ENCODE assay signal across 10 cellular contexts in genomic region chr9:136011703-136012496, GRCh38. TPM values are rescaled to one million over a fixed set of nuclear protein-coding genes. Genes with fewer than 3 reads are reported as not detected.
A peak's percentile ranks its signal among the peaks of the same experiment; 100 is the strongest.
DNase-seq lines count a peak whose midpoint lies in the region; ATAC-seq and TF ChIP-seq lines count a peak whose summit lies in the region.
"Had no signal": no experiment of that assay in that cellular context is flagged by ENCODE, and none has a peak within 500 bp of the region (broad histone marks: within the 10 kb centered on the region; RNA-seq: fewer than 3 reads in every experiment).

No MANE protein-coding gene starts in this region.

- H4K20me1 ChIP-seq in smooth muscle cell (ENCODE audit: low read depth), result peaks cover 41% of the 10 kb centered on the region

- DNase-seq in left lung (peak; percentile 67 to 79), smooth muscle cell (lab: John Stamatoyannopoulos, UW; ENCODE audit: unreplicated experiment) (peak; percentile 27), GM10248 (ENCODE audit: extremely low spot score) (no peak), LoVo (ENCODE audit: low spot score) (no peak)
- DNase-seq in activated T-cell treated with anti-CD3 and anti-CD28 coated beads, Interleukin-2, amount 50 U/mL, for 48 hours, result no peak
- DNase-seq: NCI-H1092 treated with DMSO at 0.1 percent for 48 hours; stimulated activated CD4-positive, alpha-beta T cell treated with anti-CD3 and anti-CD28 coated beads, Interleukin-4, amount 100 ng/mL, for 24 hours had no signal

- CTCF ChIA-PET in GM10248 (lab: Yijun Ruan, JAX), result interaction anchor here (1.0 kb wide), 1 partner anchor 45 kb away, joined by 3 read pairs; no protein-coding TSS in a partner anchor

- H3K27ac ChIP-seq in HUES6 (ENCODE audit: low read depth, low read length) (0 out of 2 replicates have a peak overlapping the region, but pooled peaks have one; percentile 14), cingulate gyrus (ENCODE audit: low read depth, low read length) (peak overlapping the region; percentile 79), left lung (peak overlapping the region; percentile 68 to 80), smooth muscle cell (ENCODE audit: low read depth) (no peak overlapping the region)

- H3K36me3 ChIP-seq in HUES6 (ENCODE audit: control insufficient read depth, insufficient read depth, low read length), result no peaks in the 10 kb centered on the region
- peaks cover 0 to 70% of the 10 kb centered on the region in 2 donors for H3K36me3 ChIP-seq in left lung
- no peaks in the 10 kb centered on the region for H3K36me3 ChIP-seq in smooth muscle cell (ENCODE audit: low read depth)

- H3F3A ChIP-seq in smooth muscle cell (ENCODE audit: low read depth), result no peaks in the 10 kb centered on the region

- peaks cover 5% of the 10 kb centered on the region for H3K79me2 ChIP-seq in smooth muscle cell (ENCODE audit: low read depth)

- H3K27me3 ChIP-seq in HUES6 (ENCODE audit: control insufficient read depth, insufficient read depth, low read length) (no peaks in the 10 kb centered on the region), left lung (no peaks in the 10 kb centered on the region), smooth muscle cell (ENCODE audit: low read depth) (no peaks in the 10 kb centered on the region)

- H3K9ac ChIP-seq in HUES6 (ENCODE audit: low read length) (no peak overlapping the region), smooth muscle cell (ENCODE audit: low read depth) (no peak overlapping the region)

- POLR2A ChIA-PET in GM10248 (lab: Yijun Ruan, JAX), result no interaction called here

- ATAC-seq in left lung (peak; percentile 30), GM19455 (IDR thresholded peaks at IDR 0.05; ENCODE audit: unreplicated experiment) (no peak)

- intact Hi-C loops in left lung (cut with DNase I), result no loop called here

- TF ChIP-seq CTCF in left lung (IDR thresholded peaks at IDR 0.05), result no peak
- no peak for TF ChIP-seq CTCF in smooth muscle cell (IDR thresholded peaks at IDR 0.05; ENCODE audit: borderline replicate concordance, insufficient read depth, poor library complexity, severe bottlenecking)
- no peak for TF ChIP-seq CTCF in GM10248 (IDR thresholded peaks at IDR 0.05; ENCODE audit: control extremely low read depth, extremely low read depth, low read depth, missing control alignments)

- H3K4me1 ChIP-seq in HUES6 (ENCODE audit: control insufficient read depth, insufficient read depth, low read length) (peaks cover 54% of the 10 kb centered on the region), left lung (peaks cover 0 to 55% of the 10 kb centered on the region in 2 donors), smooth muscle cell (ENCODE audit: low read depth) (peaks cover 14% of the 10 kb centered on the region)

- H3K4me3 ChIP-seq in HUES6 (ENCODE audit: low read depth, low read length), result no peak overlapping the region
- peak overlapping the region in 1 of 2 donors; percentile 18 for H3K4me3 ChIP-seq in left lung
- H3K4me3 ChIP-seq in smooth muscle cell, result no peak overlapping the region

- no peak overlapping the region for H2AFZ ChIP-seq in smooth muscle cell (ENCODE audit: low read depth)

- H3K9me3 ChIP-seq in HUES6 (ENCODE audit: control insufficient read depth, insufficient read depth, low read depth, low read length) (no peaks in the 10 kb centered on the region), left lung (no peaks in the 10 kb centered on the region), smooth muscle cell (replicated peaks; ENCODE audit: low read depth) (no peaks in the 10 kb centered on the region)

- H3K4me2 ChIP-seq in smooth muscle cell, result peak overlapping the region; percentile 46

- WGBS in smooth muscle cell (ENCODE audit: low lambda C conversion rate), result 79% methylated on average over 49 of the region's 59 CpGs

RNA-seq across cellular contexts. Expression of gene UBAC1, which starts 50.7 kb away (rescaled TPM):
- total RNA-seq in left lung (10 to 100 TPM; 28.5 to 40.2 TPM), smooth muscle cell (34.3 and 35.3 TPM in 2 replicates)
- 43.5 and 50.4 TPM in 2 replicates for polyA plus RNA-seq in smooth muscle cell

Comparison
In these comparisons a context has a peak if more than half of its experiments do, and no peak if none do; other contexts are left out.
1. DNase-seq: peak in left lung (2 of 2) and smooth muscle cell (single experiment); none in GM10248 (single experiment), activated T-cell treated with anti-CD3 and anti-CD28 coated beads, Interleukin-2, amount 50 U/mL, for 48 hours (0 of 2) and LoVo (single experiment).